In genomic region chr2:24203787-24204150, GRCh38 we compare ENCODE assay signal across 19 cellular contexts. TPM values are rescaled to one million over a fixed set of nuclear protein-coding genes. Genes with fewer than 3 reads are reported as not detected.
DNase-seq lines count a peak whose midpoint lies in the region; ATAC-seq and TF ChIP-seq lines count a peak whose summit lies in the region.
"Had no signal": no experiment of that assay in that cellular context is flagged by ENCODE, and none has a peak within 500 bp of the region (broad histone marks: within the 10 kb centered on the region; RNA-seq: fewer than 3 reads in every experiment).

No MANE protein-coding gene starts in this region.

- no peak overlapping the region for H2BK5ac ChIP-seq in trophoblast cell (ENCODE audit: low read depth, low read length, poor library complexity)

- ATAC-seq in stimulated activated naive CD8-positive, alpha-beta T cell treated with anti-CD3 and anti-CD28 coated beads, Interleukin-15, Interleukin-2, amounts not matched to agents 100 U/mL and 50 U/mL, for 24 hours, result no peak

- no peak overlapping the region for H3K4me2 ChIP-seq in trophoblast cell (ENCODE audit: low read length)
- H3K4me2 ChIP-seq: A549, GM23338 had no signal

- peaks cover 30 to 41% of the 10 kb centered on the region in 2 donors for H3K36me3 ChIP-seq in stomach smooth muscle (ENCODE audit: control insufficient read depth in 2 of 2, insufficient read depth in 2 of 2, low read length in 2 of 2)
- peaks cover 23 to 27% of the 10 kb centered on the region in 2 experiments for H3K36me3 ChIP-seq in trophoblast cell (ENCODE audit: control insufficient read depth in 1 of 2, insufficient read depth in 2 of 2, low read length in 2 of 2)
- H3K36me3 ChIP-seq: HAP-1 had no signal

- no peaks in the 10 kb centered on the region for H3K79me1 ChIP-seq in trophoblast cell (ENCODE audit: low read length)

- no CpG with 5 or more reads among the region's 5 CpGs for WGBS in trophoblast cell (ENCODE audit: extremely low coverage, insufficient coverage, insufficient read length)

- H2AFZ ChIP-seq in trophoblast cell (ENCODE audit: insufficient read depth, low read length, poor library complexity), result no peak overlapping the region
- H2AFZ ChIP-seq: GM23338 had no signal

- no peak for TF ChIP-seq CTCF in nephron progenitor cell (IDR thresholded peaks at IDR 0.05)

- peaks cover 43% of the 10 kb centered on the region for H3K36me3 Mint-ChIP-seq in stimulated activated naive CD8-positive, alpha-beta T cell treated with anti-CD3 and anti-CD28 coated beads, Interleukin-15, Interleukin-2, amounts not matched to agents 100 ng/mL and 50 ng/mL, for 24 hours (ENCODE audit: low read depth)
- H3K36me3 Mint-ChIP-seq in nephron progenitor cell (ENCODE audit: low read depth), result no peaks in the 10 kb centered on the region

- H4K12ac ChIP-seq in trophoblast cell (ENCODE audit: low read depth, low read length), result no peak overlapping the region

- H3K9me3 Mint-ChIP-seq in stimulated activated naive CD8-positive, alpha-beta T cell treated with anti-CD3 and anti-CD28 coated beads, Interleukin-15, Interleukin-2, amounts not matched to agents 100 ng/mL and 50 ng/mL, for 24 hours, result peaks cover 6% of the 10 kb centered on the region
- H3K9me3 Mint-ChIP-seq in nephron progenitor cell, result no peaks in the 10 kb centered on the region
- H3K9me3 Mint-ChIP-seq: GM23338, HFFc6 had no signal

- H3K4me1 Mint-ChIP-seq in stimulated activated naive CD8-positive, alpha-beta T cell treated with anti-CD3 and anti-CD28 coated beads, Interleukin-15, Interleukin-2, amounts not matched to agents 100 ng/mL and 50 ng/mL, for 24 hours (ENCODE audit: low read depth), result no peaks in the 10 kb centered on the region
- peaks cover 30% of the 10 kb centered on the region for H3K4me1 Mint-ChIP-seq in nephron progenitor cell
- H3K4me1 Mint-ChIP-seq: CD4-positive, alpha-beta memory T cell had no signal

- no peak overlapping the region for H4K91ac ChIP-seq in trophoblast cell (ENCODE audit: low read depth, low read length)

- no peaks in the 10 kb centered on the region for H3K27me3 Mint-ChIP-seq in stimulated activated naive CD8-positive, alpha-beta T cell treated with anti-CD3 and anti-CD28 coated beads, Interleukin-15, Interleukin-2, amounts not matched to agents 100 ng/mL and 50 ng/mL, for 24 hours
- H3K27me3 Mint-ChIP-seq in nephron progenitor cell (ENCODE audit: low read depth, poor library complexity), result peaks cover 3% of the 10 kb centered on the region
- H3K27me3 Mint-ChIP-seq: CD4-positive, alpha-beta memory T cell had no signal

- no peaks in the 10 kb centered on the region for H3K4me1 ChIP-seq in stomach smooth muscle (ENCODE audit: control insufficient read depth, insufficient read depth, low read length)
- H3K4me1 ChIP-seq in trophoblast cell (ENCODE audit: control insufficient read depth in 1 of 2, insufficient read depth in 2 of 2, low read length in 2 of 2), result no peaks in the 10 kb centered on the region
- H3K4me1 ChIP-seq: A549, HAP-1 had no signal

- no peak overlapping the region for H3K4ac ChIP-seq in trophoblast cell (ENCODE audit: low read depth, low read length)

- no peak overlapping the region for H3K4me3 ChIP-seq in stomach smooth muscle (ENCODE audit: low read length in 2 of 2)
- no peak overlapping the region for H3K4me3 ChIP-seq in trophoblast cell (ENCODE audit: low read depth, low read length)
- H3K4me3 ChIP-seq: A549, GM23338, HAP-1 had no signal

- H3K9me3 ChIP-seq in stomach smooth muscle (ENCODE audit: control insufficient read depth in 2 of 2, low read length in 2 of 2) (no peaks in the 10 kb centered on the region), trophoblast cell (ENCODE audit: insufficient read depth, low read depth, low read length) (no peaks in the 10 kb centered on the region)
- H3K9me3 ChIP-seq: A549, HAP-1 had no signal

- no peak overlapping the region for H2AK5ac ChIP-seq in trophoblast cell (ENCODE audit: low read length)

- H3K79me2 ChIP-seq in trophoblast cell (ENCODE audit: control insufficient read depth, insufficient read depth, low read length, poor library complexity), result no peaks in the 10 kb centered on the region

- no peak overlapping the region for H3K9ac ChIP-seq in stomach smooth muscle (ENCODE audit: low read length in 2 of 2)
- no peak overlapping the region for H3K9ac ChIP-seq in trophoblast cell (ENCODE audit: low read length)

- H2BK120ac ChIP-seq in trophoblast cell (ENCODE audit: insufficient read depth, low read length, poor library complexity), result no peak overlapping the region

- DNase-seq in stimulated activated naive CD8-positive, alpha-beta T cell treated with anti-CD3 and anti-CD28 coated beads, Interleukin-15, Interleukin-2, amounts not matched to agents 100 U/mL and 50 U/mL, for 24 hours, result no peak
- DNase-seq in nephron progenitor cell, result no peak
- DNase-seq in trophoblast cell, result no peak
- DNase-seq in HuH-7 (ENCODE audit: low spot score), result no peak
- DNase-seq: 8988T; ACHN; C1 segment of cervical spinal cord; Calu3; CD4-positive, alpha-beta memory T cell; COR-L47; DMS53; DMS79 treated with DMSO at 0.1 percent for 48 hours; GF-D8; HFFc6 had no signal

- no peak overlapping the region for H2BK12ac ChIP-seq in trophoblast cell (ENCODE audit: low read length)

- no peak overlapping the region for H3K23ac ChIP-seq in trophoblast cell (ENCODE audit: low read length)

- H4K8ac ChIP-seq in trophoblast cell (ENCODE audit: low read depth, low read length), result no peak overlapping the region

- no peaks in the 10 kb centered on the region for H3K27me3 ChIP-seq in stomach smooth muscle (ENCODE audit: control insufficient read depth in 1 of 2, insufficient read depth in 2 of 2, low read length in 2 of 2)
- H3K27me3 ChIP-seq in trophoblast cell (ENCODE audit: insufficient read depth, low read length), result no peaks in the 10 kb centered on the region

- peak overlapping the region; percentile 12 for H3K27ac Mint-ChIP-seq in stimulated activated naive CD8-positive, alpha-beta T cell treated with anti-CD3 and anti-CD28 coated beads, Interleukin-15, Interleukin-2, amounts not matched to agents 100 ng/mL and 50 ng/mL, for 24 hours
- peak overlapping the region; percentile 60 for H3K27ac Mint-ChIP-seq in nephron progenitor cell
- H3K27ac Mint-ChIP-seq: CD4-positive, alpha-beta memory T cell; GM23338; HFFc6 had no signal

- no peak overlapping the region for H3K4me3 Mint-ChIP-seq in stimulated activated naive CD8-positive, alpha-beta T cell treated with anti-CD3 and anti-CD28 coated beads, Interleukin-15, Interleukin-2, amounts not matched to agents 100 ng/mL and 50 ng/mL, for 24 hours
- no peak overlapping the region for H3K4me3 Mint-ChIP-seq in nephron progenitor cell
- H3K4me3 Mint-ChIP-seq: CD4-positive, alpha-beta memory T cell; GM23338; HFFc6 had no signal

- peak overlapping the region; percentile 1 for H3K27ac ChIP-seq in stomach smooth muscle (ENCODE audit: low read length)
- no peak overlapping the region for H3K27ac ChIP-seq in trophoblast cell (ENCODE audit: low read depth, low read length)
- H3K27ac ChIP-seq: A549 had no signal

- H3K14ac ChIP-seq in trophoblast cell (ENCODE audit: low read length), result no peak overlapping the region

- H3K18ac ChIP-seq in trophoblast cell (ENCODE audit: low read length), result no peak overlapping the region

RNA-seq across cellular contexts. Expression of gene FAM228A, which starts 28.9 kb away (rescaled TPM):
- 0.04 and 0.19 TPM in 2 replicates for polyA plus RNA-seq in trophoblast cell (2013)
